Comparison of ENCODE assay signal across 1 cellular context in genomic region chr6:152459245-152459644, GRCh38.
TF ChIP-seq lines count a peak whose summit lies in the region.

No MANE protein-coding gene starts in this region.

TF ChIP-seq in GM23338, 12 proteins besides CTCF, POLR2A, EP300 and RAD21 (continued from another document):
- TF ChIP-seq ZNF462 (CRISPR knock-in tag; IDR thresholded peaks at IDR 0.05) (no peak), REST (IDR thresholded peaks at IDR 0.05; ENCODE audit: unreplicated experiment) (no peak), NANOG (IDR thresholded peaks at IDR 0.05; ENCODE audit: borderline replicate concordance) (no peak), POLR2AphosphoS5 (IDR thresholded peaks at IDR 0.05; ENCODE audit: low read depth) (no peak)
